In genomic region chr14:33676135-33676566, GRCh38 we compare ENCODE assay signal across 9 cellular contexts.
DNase-seq lines count a peak whose midpoint lies in the region; ATAC-seq and TF ChIP-seq lines count a peak whose summit lies in the region.
"Had no signal": no experiment of that assay in that cellular context is flagged by ENCODE, and none has a peak within 500 bp of the region (broad histone marks: within the 10 kb centered on the region; RNA-seq: fewer than 3 reads in every experiment).

No MANE protein-coding gene starts in this region.

- WGBS in IMR-90 (ENCODE audit: extremely low coverage in 2 of 2, insufficient read length in 1 of 2), 2 experiments = 30% methylated on average over 2 of the region's 7 CpGs; no CpG with 5 or more reads in 1 of the 2 experiments
- 42 to 43% methylated on average over 7 of the region's 7 CpGs for WGBS in sigmoid colon, 2 donors

- H2BK15ac ChIP-seq in IMR-90 (ENCODE audit: low read depth, low read length) = no peak overlapping the region

- H3K27me3 ChIP-seq in IMR-90 (ENCODE audit: control insufficient read depth, insufficient read depth, low read length) (no peaks in the 10 kb centered on the region), sigmoid colon (no peaks in the 10 kb centered on the region)
- H3K27me3 ChIP-seq: neutrophil had no signal

- no peak overlapping the region for H2AFZ ChIP-seq in IMR-90 (replicated peaks; ENCODE audit: low read length, poor library complexity)

- CTCF ChIA-PET in IMR-90 (lab: Yijun Ruan, JAX) = interaction anchor here (0.6 kb wide), 2 partner anchors 14 to 707 kb away, joined by 3 to 5 read pairs; no protein-coding TSS in a partner anchor

- no peak overlapping the region for H4K8ac ChIP-seq in IMR-90 (ENCODE audit: low read depth in 2 of 2, low read length in 2 of 2)

- TF ChIP-seq POLR2A in IMR-90 (IDR thresholded peaks at IDR 0.05; ENCODE audit: low read depth, low read length) (no peak), sigmoid colon (IDR thresholded peaks at IDR 0.05) (no peak)

- no peak overlapping the region for H3K9ac ChIP-seq in IMR-90 (ENCODE audit: low read depth, low read length)

- intact Hi-C loops in IMR-90 (cut with micrococcal nuclease) = no loop called here
- intact Hi-C loops in sigmoid colon (cut with DNase I) = no loop called here

- dilution Hi-C loops in IMR-90 (cut with HindIII; ENCODE audit: low sequenced_read_pairs, unreplicated experiment) = no loop called here

- in situ Hi-C loops in IMR-90 (cut with MboI; ENCODE audit: low sequenced_read_pairs) (no loop called here), SK-MEL-5 (cut with HindIII; ENCODE audit: low pct_unique_long_range_greater_than_20kb, low sequenced_read_pairs) (no loop called here)

- H3K9me3 ChIP-seq in IMR-90 (ENCODE audit: control insufficient read depth, insufficient read depth, low read length) = no peaks in the 10 kb centered on the region
- H3K9me3 ChIP-seq in sigmoid colon = no peaks in the 10 kb centered on the region
- H3K9me3 ChIP-seq: neutrophil had no signal

- H3K56ac ChIP-seq in IMR-90 (ENCODE audit: extremely low read depth, insufficient read depth, low read length) = no peak overlapping the region

- H2AK9ac ChIP-seq in IMR-90 (replicated peaks; ENCODE audit: low read depth, low read length, poor library complexity) = no peak overlapping the region

- H3K27ac ChIP-seq in IMR-90 (ENCODE audit: insufficient read depth, low read length) (no peak overlapping the region), sigmoid colon (no peak overlapping the region)
- H3K27ac ChIP-seq: neutrophil had no signal

- H3K9me1 ChIP-seq in IMR-90 (ENCODE audit: insufficient read depth, low read length) = no peaks in the 10 kb centered on the region

- no peak overlapping the region for H4K5ac ChIP-seq in IMR-90 (ENCODE audit: low read depth, low read length)

- H3K14ac ChIP-seq in IMR-90 (replicated peaks; ENCODE audit: low read depth, low read length) = no peak overlapping the region

- no peak for TF ChIP-seq CTCF in IMR-90 (conservative IDR thresholded peaks at IDR 0.05; ENCODE audit: low read depth, low read length)
- no peak for TF ChIP-seq CTCF in sigmoid colon (IDR thresholded peaks at IDR 0.05)

- no peak overlapping the region for H3K23ac ChIP-seq in IMR-90 (ENCODE audit: low read depth, low read length)

- no peak for TF ChIP-seq EP300 in sigmoid colon (IDR thresholded peaks at IDR 0.05)

- H3K18ac ChIP-seq in IMR-90 (ENCODE audit: low read depth, low read length) = no peak overlapping the region

- no peak overlapping the region for H3K4ac ChIP-seq in IMR-90 (ENCODE audit: low read depth, low read length)

- H4K20me1 ChIP-seq in IMR-90 (ENCODE audit: insufficient read depth, low read length) = no peaks in the 10 kb centered on the region

- DNase-seq in GM03348 (ENCODE audit: low spot score) = peak; percentile 22
- no peak for DNase-seq in IMR-90
- DNase-seq in SK-MEL-5 (ENCODE audit: low read depth, low spot score) = peak; percentile 88
- peak; percentile 74 for DNase-seq in globus pallidus (ENCODE audit: low spot score)
- peak; percentile 60 for DNase-seq in sigmoid colon
- DNase-seq in CD1c-positive myeloid dendritic cell (ENCODE audit: extremely low spot score) = no peak

- no peak overlapping the region for H2BK5ac ChIP-seq in IMR-90 (ENCODE audit: low read depth, low read length, poor library complexity, severe bottlenecking)

- H3K79me1 ChIP-seq in IMR-90 (ENCODE audit: low read depth in 1 of 2, low read length in 2 of 2) = no peaks in the 10 kb centered on the region

- POLR2A ChIA-PET in IMR-90 (lab: Charles Lee; ENCODE audit: unreplicated experiment) = no interaction called here

- no peaks in the 10 kb centered on the region for H3K4me1 ChIP-seq in IMR-90 (ENCODE audit: control insufficient read depth, insufficient read depth, low read length)
- H3K4me1 ChIP-seq in sigmoid colon = peaks cover 0 to 8% (median 3%) of the 10 kb centered on the region in 4 donors

- ATAC-seq in IMR-90 (ENCODE audit: low read depth) (peak; percentile 27; the same call in 1 of the 2 replicates), HG03354 (IDR thresholded peaks at IDR 0.05; ENCODE audit: poor library complexity, severe bottlenecking, unreplicated experiment) (no peak), GM21515 (IDR thresholded peaks at IDR 0.05; ENCODE audit: unreplicated experiment) (no peak)

- no peak overlapping the region for H3K4me2 ChIP-seq in IMR-90 (ENCODE audit: low read depth, low read length)

- H3K4me3 ChIP-seq in IMR-90 (ENCODE audit: insufficient read depth, low read depth, low read length) (no peak overlapping the region), sigmoid colon (no peak overlapping the region)

- no TSS peak for BruUV-seq in IMR-90 (replicated peaks; lab: Mats Ljungman, UMichigan)

- H2AK5ac ChIP-seq in IMR-90 (ENCODE audit: low read depth, low read length) = no peak overlapping the region

- H4K91ac ChIP-seq in IMR-90 (ENCODE audit: insufficient read depth, low read depth, low read length) = no peak overlapping the region

- no peak overlapping the region for H2BK120ac ChIP-seq in IMR-90 (ENCODE audit: low read depth, low read length)

- H2BK20ac ChIP-seq in IMR-90 (ENCODE audit: low read depth, low read length) = no peak overlapping the region

- no peak for TF ChIP-seq RAD21 in IMR-90 (IDR thresholded peaks at IDR 0.05; ENCODE audit: low read length)

- H3K36me3 ChIP-seq in IMR-90 (ENCODE audit: control insufficient read depth, insufficient read depth, low read length) (no peaks in the 10 kb centered on the region), sigmoid colon (no peaks in the 10 kb centered on the region)
- H3K36me3 ChIP-seq: neutrophil had no signal

TF ChIP-seq in IMR-90, 13 proteins besides CTCF, POLR2A, EP300 and RAD21:
- TF ChIP-seq MXI1 (IDR thresholded peaks at IDR 0.05; ENCODE audit: borderline replicate concordance, low read depth, low read length) (no peak), MAZ (IDR thresholded peaks at IDR 0.05; ENCODE audit: borderline replicate concordance, low read depth, low read length) (no peak), RFX5 (IDR thresholded peaks at IDR 0.05; ENCODE audit: low read depth, low read length) (no peak), SMC3 (IDR thresholded peaks at IDR 0.05; ENCODE audit: low read depth, low read length) (no peak), ELK1 (IDR thresholded peaks at IDR 0.05; ENCODE audit: borderline replicate concordance, low read depth, low read length) (no peak), FOS (IDR thresholded peaks at IDR 0.05; ENCODE audit: low read depth, low read length) (no peak), CEBPB (IDR thresholded peaks at IDR 0.05; ENCODE audit: low read depth, low read length) (no peak), NFE2L2 (IDR thresholded peaks at IDR 0.05; ENCODE audit: low read depth, low read length) (no peak), MAFK (IDR thresholded peaks at IDR 0.05; ENCODE audit: low read depth, low read length) (no peak), USF2 (IDR thresholded peaks at IDR 0.05; ENCODE audit: low read depth, low read length) (no peak), CHD1 (IDR thresholded peaks at IDR 0.05; ENCODE audit: low read depth, low read length) (no peak)
TF ChIP-seq in IMR-90: peak in this region for 0.

Comparison
In these comparisons a context has a peak if more than half of its experiments do, and no peak if none do; other contexts are left out.
1. DNase-seq: peak in GM03348 (single experiment), SK-MEL-5 (single experiment), globus pallidus (single experiment) and sigmoid colon (single experiment); none in IMR-90 (single experiment) and CD1c-positive myeloid dendritic cell (single experiment).